ENCODE assay signal across 12 cellular contexts in genomic region chr5:124841829-124842712, GRCh38.
DNase-seq lines count a peak whose midpoint lies in the region; ATAC-seq and TF ChIP-seq lines count a peak whose summit lies in the region.
"Had no signal": no experiment of that assay in that cellular context is flagged by ENCODE, and none has a peak within 500 bp of the region (broad histone marks: within the 10 kb centered on the region; RNA-seq: fewer than 3 reads in every experiment).

No MANE protein-coding gene starts in this region.

- H3K27ac ChIP-seq in HEK293 (ENCODE audit: extremely low read depth, low read depth, low read length) (peak overlapping the region; percentile 33; the same call in 1 of the 2 replicates), lung (ENCODE audit: low read depth in 1 of 2, low read length in 1 of 2) (no peak overlapping the region), SK-N-SH (ENCODE audit: low read depth in 2 of 2, low read length in 1 of 2) (no peak overlapping the region), osteoblast (ENCODE audit: low read depth, low read length) (no peak overlapping the region)
- H3K27ac ChIP-seq: BLaER1 had no signal

- peaks cover 0 to 1% of the 10 kb centered on the region in 2 donors for H3K9me3 Mint-ChIP-seq in activated T-cell treated with anti-CD3 and anti-CD28 coated beads, Interleukin-2, amount 50 U/mL, for 72 hours
- H3K9me3 Mint-ChIP-seq: activated CD4-positive, alpha-beta T cell treated with anti-CD3 and anti-CD28 coated beads, Interleukin-2, amount 10 ng/mL, durations not matched to agents 7 days and 5 days had no signal

- H3K27me3 ChIP-seq in lung (ENCODE audit: control insufficient read depth, insufficient read depth) = no peaks in the 10 kb centered on the region
- no peaks in the 10 kb centered on the region for H3K27me3 ChIP-seq in SK-N-SH (ENCODE audit: insufficient read depth)
- no peaks in the 10 kb centered on the region for H3K27me3 ChIP-seq in osteoblast (ENCODE audit: insufficient read depth, low read length)
- H3K27me3 ChIP-seq: BLaER1 had no signal

- H3K36me3 ChIP-seq in HEK293 (ENCODE audit: control insufficient read depth in 2 of 2, insufficient read depth in 1 of 2, low read length in 2 of 2) = no peaks in the 10 kb centered on the region
- no peaks in the 10 kb centered on the region for H3K36me3 ChIP-seq in lung (ENCODE audit: control insufficient read depth in 2 of 2, insufficient read depth in 2 of 2, low read length in 2 of 2)
- H3K36me3 ChIP-seq in SK-N-SH (replicated peaks in 1 of 2; ENCODE audit: control insufficient read depth in 1 of 2, insufficient read depth in 2 of 2, low read length in 1 of 2) = no peaks in the 10 kb centered on the region
- H3K36me3 ChIP-seq in osteoblast (ENCODE audit: insufficient read depth, low read length) = no peaks in the 10 kb centered on the region
- H3K36me3 ChIP-seq: BLaER1 had no signal

- ATAC-seq in lung (ENCODE audit: insufficient read depth, low FRiP score) (peak; percentile 19), GM21737 (IDR thresholded peaks at IDR 0.05; ENCODE audit: unreplicated experiment) (no peak)
- ATAC-seq in activated T-cell treated with anti-CD3 and anti-CD28 coated beads, Interleukin-2, amount 50 U/mL, for 72 hours (replicated peaks in 1 of 2) = no peak

- H3K4me2 ChIP-seq in SK-N-SH = no peak overlapping the region
- no peak overlapping the region for H3K4me2 ChIP-seq in osteoblast (ENCODE audit: insufficient read depth, low read length)
- H3K4me2 ChIP-seq: BLaER1 had no signal

- CTCF ChIA-PET in HEK293 (lab: Yijun Ruan, JAX) (no interaction called here), SK-N-SH (lab: Yijun Ruan, JAX) (no interaction called here)

- H3K36me3 Mint-ChIP-seq in activated T-cell treated with anti-CD3 and anti-CD28 coated beads, Interleukin-2, amount 50 U/mL, for 72 hours (ENCODE audit: insufficient read depth in 2 of 2) = no peaks in the 10 kb centered on the region

- no peak overlapping the region for H3K9ac ChIP-seq in SK-N-SH
- H3K9ac ChIP-seq: BLaER1 had no signal

- WGBS in lung, 2 donors = 63 to 65% methylated on average over 12 of the region's 12 CpGs
- 93% methylated on average over 12 of the region's 12 CpGs for WGBS in SK-N-SH (ENCODE audit: low lambda C conversion rate)

- H3K4me1 ChIP-seq in HEK293 (ENCODE audit: control insufficient read depth, insufficient read depth, low read length) (peaks cover 33% of the 10 kb centered on the region), lung (ENCODE audit: control insufficient read depth in 2 of 2, insufficient read depth in 2 of 2, low read length in 2 of 2) (peaks cover 0 to 2% of the 10 kb centered on the region in 2 donors), SK-N-SH (ENCODE audit: control insufficient read depth in 1 of 2, insufficient read depth in 2 of 2, low read depth in 1 of 2, low read length in 1 of 2) (no peaks in the 10 kb centered on the region; a peak in 1 of 4 replicates), osteoblast (ENCODE audit: insufficient read depth, low read length) (no peaks in the 10 kb centered on the region)
- H3K4me1 ChIP-seq: BLaER1 had no signal

- no peak for TF ChIP-seq RAD21 in SK-N-SH (IDR thresholded peaks at IDR 0.05; ENCODE audit: low read length)

- no peaks in the 10 kb centered on the region; the same call in 1 of the 2 replicates for H3K9me2 ChIP-seq in SK-N-SH

- H3K27me3 Mint-ChIP-seq in activated T-cell treated with anti-CD3 and anti-CD28 coated beads, Interleukin-2, amount 50 U/mL, for 72 hours (ENCODE audit: low read depth) = no peaks in the 10 kb centered on the region
- H3K27me3 Mint-ChIP-seq: activated CD4-positive, alpha-beta T cell treated with anti-CD3 and anti-CD28 coated beads, Interleukin-2, amount 10 ng/mL, durations not matched to agents 7 days and 5 days had no signal

- no peaks in the 10 kb centered on the region for H3K4me1 Mint-ChIP-seq in activated T-cell treated with anti-CD3 and anti-CD28 coated beads, Interleukin-2, amount 50 U/mL, for 72 hours (ENCODE audit: low read depth)
- H3K4me1 Mint-ChIP-seq: activated CD4-positive, alpha-beta T cell treated with anti-CD3 and anti-CD28 coated beads, Interleukin-2, amount 10 ng/mL, durations not matched to agents 7 days and 5 days had no signal

- H3K4me3 Mint-ChIP-seq in activated T-cell treated with anti-CD3 and anti-CD28 coated beads, Interleukin-2, amount 50 U/mL, for 72 hours = no peak overlapping the region
- H3K4me3 Mint-ChIP-seq: activated CD4-positive, alpha-beta T cell treated with anti-CD3 and anti-CD28 coated beads, Interleukin-2, amount 10 ng/mL, durations not matched to agents 7 days and 5 days; T-helper 1 cell treated with Interleukin-12 subunit alpha and Interleukin-12 subunit beta and Interleukin-4 antibody, amounts not matched to agents 30 μg/mL and 1 μg/mL, for 36 hours had no signal

- TF ChIP-seq CTCF in HEK293 (tag by site-specific recombination; IDR thresholded peaks at IDR 0.05) = no peak
- TF ChIP-seq CTCF in epithelial cell of esophagus (IDR thresholded peaks at IDR 0.05; ENCODE audit: insufficient read depth, low read depth, low read length, missing control alignments) = no peak
- no peak for TF ChIP-seq CTCF in lung (IDR thresholded peaks at IDR 0.05; ENCODE audit: control extremely low read depth, extremely low read depth)
- no peak for TF ChIP-seq CTCF in SK-N-SH (IDR thresholded peaks at IDR 0.05)
- TF ChIP-seq CTCF in osteoblast (IDR thresholded peaks at IDR 0.05; ENCODE audit: extremely low read depth, low read depth, low read length) = no peak

- no peaks in the 10 kb centered on the region for H3K9me3 ChIP-seq in HEK293 (ENCODE audit: control insufficient read depth, insufficient read depth, low read depth, low read length)
- no peaks in the 10 kb centered on the region for H3K9me3 ChIP-seq in lung (ENCODE audit: control insufficient read depth in 2 of 2, insufficient read depth in 1 of 2, low read length in 1 of 2)
- H3K9me3 ChIP-seq in SK-N-SH = no peaks in the 10 kb centered on the region
- no peaks in the 10 kb centered on the region for H3K9me3 ChIP-seq in osteoblast (ENCODE audit: low read depth, low read length)

- no peak for TF ChIP-seq EP300 in SK-N-SH (IDR thresholded peaks at IDR 0.05; ENCODE audit: borderline replicate concordance in 1 of 2, low read depth in 1 of 2, low read length in 1 of 2)

- H2AFZ ChIP-seq in SK-N-SH (ENCODE audit: low read depth) (no peak overlapping the region), osteoblast (ENCODE audit: low read length) (no peak overlapping the region)

- H4K20me1 ChIP-seq in SK-N-SH (ENCODE audit: insufficient read depth) (no peaks in the 10 kb centered on the region), osteoblast (ENCODE audit: insufficient read depth, low read length) (no peaks in the 10 kb centered on the region)
- H4K20me1 ChIP-seq: BLaER1 had no signal

- H3K79me2 ChIP-seq in SK-N-SH (ENCODE audit: insufficient read depth) (no peaks in the 10 kb centered on the region), osteoblast (ENCODE audit: insufficient read depth, low read length) (no peaks in the 10 kb centered on the region)

- DNase-seq in NCI-H460 (ENCODE audit: extremely low read depth, low read depth) (peak; percentile 8), epithelial cell of esophagus (ENCODE audit: low read depth) (peak; percentile 90), lung (ENCODE audit: low spot score) (no peak), SK-N-SH (no peak), osteoblast (ENCODE audit: insufficient read length, low spot score, missing footprints) (no peak)
- no peak for DNase-seq in activated T-cell treated with anti-CD3 and anti-CD28 coated beads, Interleukin-2, amount 50 U/mL, for 72 hours
- DNase-seq: activated CD4-positive, alpha-beta T cell treated with anti-CD3 and anti-CD28 coated beads, Interleukin-2, amount 10 ng/mL, durations not matched to agents 7 days and 5 days; activated naive CD4-positive, alpha-beta T cell treated with Interleukin-2 at 50 U/mL for 16 hours had no signal

- POLR2A ChIA-PET in HEK293 (lab: Yijun Ruan, JAX) (no interaction called here), SK-N-SH (lab: Yijun Ruan, JAX) (interaction anchor here (0.6 to 0.7 kb wide), 2 partner anchors 34 to 62 kb away, joined by 3 to 4 read pairs; no protein-coding TSS in a partner anchor)

- H3K4me3 ChIP-seq in HEK293 (ENCODE audit: low read depth, low read length) (no peak overlapping the region), epithelial cell of esophagus (ENCODE audit: low read length) (peak overlapping the region; percentile 19), lung (no peak overlapping the region), SK-N-SH (ENCODE audit: low read depth in 2 of 2, low read length in 1 of 2) (no peak overlapping the region), osteoblast (ENCODE audit: insufficient read depth, low read length) (no peak overlapping the region)
- H3K4me3 ChIP-seq: BLaER1 had no signal

- no peaks in the 10 kb centered on the region for H3F3A ChIP-seq in SK-N-SH (replicated peaks; ENCODE audit: insufficient read depth)

- H3K27ac Mint-ChIP-seq in activated T-cell treated with anti-CD3 and anti-CD28 coated beads, Interleukin-2, amount 50 U/mL, for 72 hours = no peak overlapping the region
- H3K27ac Mint-ChIP-seq: activated CD4-positive, alpha-beta T cell treated with anti-CD3 and anti-CD28 coated beads, Interleukin-2, amount 10 ng/mL, durations not matched to agents 7 days and 5 days; T-helper 1 cell treated with Interleukin-12 subunit alpha and Interleukin-12 subunit beta and Interleukin-4 antibody, amounts not matched to agents 30 μg/mL and 1 μg/mL, for 36 hours had no signal

TF ChIP-seq in HEK293, 187 proteins besides CTCF, POLR2A, EP300 and RAD21 (continues in another document):
- TF ChIP-seq FEZF1 (tag by site-specific recombination; IDR thresholded peaks at IDR 0.05) (peak; percentile 38; the same call in 1 of the 2 replicates), ZNF658 (tag by site-specific recombination; IDR thresholded peaks at IDR 0.05) (no peak), ZNF510 (tag by site-specific recombination; IDR thresholded peaks at IDR 0.05; ENCODE audit: insufficient replicate concordance) (no peak), ZNF76 (tag by site-specific recombination; IDR thresholded peaks at IDR 0.05; ENCODE audit: borderline replicate concordance, low read depth) (no peak), ZNF548 (tag by site-specific recombination; IDR thresholded peaks at IDR 0.05) (no peak), ZFP41 (tag by site-specific recombination; IDR thresholded peaks at IDR 0.05; ENCODE audit: borderline replicate concordance) (no peak), SP2 (tag by site-specific recombination; IDR thresholded peaks at IDR 0.05) (no peak)

TF ChIP-seq in SK-N-SH, 30 proteins besides CTCF, POLR2A, EP300 and RAD21 (continues in another document):
- no peak for TF ChIP-seq IRF3 (IDR thresholded peaks at IDR 0.05; ENCODE audit: low read depth, low read length)
- TF ChIP-seq NRF1 (IDR thresholded peaks at IDR 0.05; ENCODE audit: low read depth, low read length) = no peak

Comparison
In these comparisons a context has a peak if more than half of its experiments do, and no peak if none do; other contexts are left out.
1. DNase-seq: peak in NCI-H460 (single experiment) and epithelial cell of esophagus (single experiment); none in lung (single experiment), activated T-cell treated with anti-CD3 and anti-CD28 coated beads, Interleukin-2, amount 50 U/mL, for 72 hours (0 of 2), SK-N-SH (single experiment) and osteoblast (single experiment).
2. Of the 4 proteins assayed by ChIP-seq in both HEK293 and SK-N-SH: peak only in HEK293: REST and YY1; only in SK-N-SH: none; in both: none; in neither: 2.